ENCODE assay signal across 11 cellular contexts in the genomic region with DNA sequence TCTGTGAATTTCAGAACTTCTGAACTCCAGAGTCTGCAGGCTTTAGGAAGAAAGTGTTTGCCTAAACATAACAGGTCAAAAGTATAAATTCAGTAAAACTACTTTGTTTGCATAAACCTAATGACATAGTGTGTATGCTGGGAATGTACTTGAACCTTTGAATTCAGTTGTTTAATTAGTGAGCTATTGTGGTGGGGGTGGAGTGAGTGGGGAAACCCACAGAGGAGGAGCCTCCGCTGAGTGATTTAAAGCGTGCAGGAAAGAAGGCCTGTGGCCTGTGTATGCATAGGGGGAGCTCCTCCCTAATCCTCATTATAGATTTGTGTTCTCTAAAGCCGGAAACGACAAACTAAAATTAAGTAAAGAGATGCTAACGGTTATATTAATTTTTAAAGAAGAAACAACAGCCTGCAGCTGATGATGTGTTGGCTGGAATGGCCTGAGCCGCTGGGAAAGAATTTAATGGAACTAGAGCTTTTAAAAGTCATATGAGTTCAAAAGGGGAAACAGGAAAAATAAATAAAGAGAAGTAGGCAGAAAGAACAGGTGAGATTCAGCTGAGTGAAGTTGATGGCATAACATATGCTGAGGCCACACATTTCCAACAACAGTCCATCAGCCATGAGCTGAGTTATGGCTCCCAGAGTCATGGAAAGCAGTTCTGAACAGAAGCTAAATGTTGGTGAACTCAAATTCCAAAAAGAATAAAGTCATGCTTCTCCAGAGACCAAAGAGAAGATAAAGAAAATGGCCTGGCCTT.
DNase-seq lines count a peak whose midpoint lies in the region; ATAC-seq, FAIRE-seq and TF ChIP-seq lines count a peak whose summit lies in the region.
"Had no signal": no experiment of that assay in that cellular context is flagged by ENCODE, and none has a peak within 500 bp of the region (broad histone marks: within the 10 kb centered on the region; RNA-seq: fewer than 3 reads in every experiment).

No MANE protein-coding gene starts in this region.

- H4K20me1 ChIP-seq in HepG2 (ENCODE audit: insufficient read depth, low read length): no peaks in the 10 kb centered on the region
- H4K20me1 ChIP-seq in PC-3 (ENCODE audit: low read length): no peaks in the 10 kb centered on the region

- BruUV-seq in HepG2 (replicated peaks; lab: Mats Ljungman, UMichigan) (no TSS peak), PC-3 (replicated peaks; lab: Mats Ljungman, UMichigan) (no TSS peak)

- no peaks in the 10 kb centered on the region for H3K36me3 ChIP-seq in HepG2 (replicated peaks in 1 of 2; ENCODE audit: control insufficient read depth in 1 of 2, insufficient read depth in 2 of 2, low read length in 2 of 2)
- no peaks in the 10 kb centered on the region for H3K36me3 ChIP-seq in PC-3 (ENCODE audit: low read depth, low read length)
- no peaks in the 10 kb centered on the region for H3K36me3 ChIP-seq in esophagus muscularis mucosa

- H3K27ac ChIP-seq in HepG2 (ENCODE audit: extremely low read length, insufficient read depth, low read length) (no peak overlapping the region), PC-3 (ENCODE audit: low read length) (no peak overlapping the region), esophagus muscularis mucosa (replicated peaks in 1 of 4) (no peak overlapping the region)

- H3K79me2 ChIP-seq in HepG2 (ENCODE audit: insufficient read depth, low read length) (no peaks in the 10 kb centered on the region), PC-3 (ENCODE audit: low read length) (no peaks in the 10 kb centered on the region)

- H3K9ac ChIP-seq in HepG2 (ENCODE audit: insufficient read depth, low read depth, low read length) (no peak overlapping the region), PC-3 (ENCODE audit: low read length) (no peak overlapping the region)

- H3K4me2 ChIP-seq in HepG2 (ENCODE audit: low read depth, low read length) (peak overlapping the region; percentile 3; the same call in 1 of the 2 replicates), PC-3 (ENCODE audit: low read length) (no peak overlapping the region)

- H3K27me3 ChIP-seq in HepG2 (ENCODE audit: control insufficient read depth in 1 of 2, insufficient read depth in 2 of 2, low read length in 2 of 2): no peaks in the 10 kb centered on the region
- no peaks in the 10 kb centered on the region for H3K27me3 ChIP-seq in PC-3 (ENCODE audit: low read length)
- H3K27me3 ChIP-seq in esophagus muscularis mucosa: no peaks in the 10 kb centered on the region

- ATAC-seq in GM18873 (IDR thresholded peaks at IDR 0.05; ENCODE audit: low FRiP score, unreplicated experiment) (peak; percentile 89), GM21825 (IDR thresholded peaks at IDR 0.05; ENCODE audit: unreplicated experiment) (peak; percentile 56), HG03457 (IDR thresholded peaks at IDR 0.05; ENCODE audit: unreplicated experiment) (peak; percentile 90), HepG2 (peak; percentile 92), PC-3 (no peak)
- ATAC-seq: naive thymus-derived CD8-positive, alpha-beta T cell had no signal

- 8% methylated on average over 6 of the region's 6 CpGs for WGBS in HepG2 (ENCODE audit: low lambda C conversion rate)
- WGBS in esophagus muscularis mucosa: 57% methylated on average over 6 of the region's 6 CpGs

- H2AFZ ChIP-seq in HepG2 (ENCODE audit: low read length) (no peak overlapping the region), PC-3 (ENCODE audit: low read length) (no peak overlapping the region)

- POLR2A ChIA-PET in HepG2 (lab: Yijun Ruan, JAX) (no interaction called here), PC-3 (lab: Charles Lee; ENCODE audit: unreplicated experiment) (no interaction called here)

- TF ChIP-seq EP300 in HepG2 (IDR thresholded peaks at IDR 0.05; ENCODE audit: low read depth in 2 of 2, low read length in 2 of 2) (no peak), HepG2 (CRISPR knock-in tag; IDR thresholded peaks at IDR 0.05; ENCODE audit: borderline replicate concordance) (no peak), esophagus muscularis mucosa (IDR thresholded peaks at IDR 0.05) (no peak)

- no peaks in the 10 kb centered on the region for H3F3A ChIP-seq in PC-3 (ENCODE audit: low read length, unreplicated experiment)

- H3K4me3 ChIP-seq in HepG2 (replicated peaks in 1 of 3; ENCODE audit: insufficient read depth in 1 of 3, low read depth in 2 of 3, low read length in 3 of 3) (no peak overlapping the region), PC-3 (ENCODE audit: low read length) (no peak overlapping the region), foreskin fibroblast (ENCODE audit: low read depth in 1 of 2, low read length in 2 of 2) (no peak overlapping the region), esophagus muscularis mucosa (no peak overlapping the region)

- no peaks in the 10 kb centered on the region for H3K9me2 ChIP-seq in PC-3 (replicated peaks; ENCODE audit: low read length)

- H3K4me1 ChIP-seq in HepG2 (ENCODE audit: insufficient read depth, low read length) (peaks cover 9% of the 10 kb centered on the region; the same call in 1 of the 2 replicates), PC-3 (ENCODE audit: insufficient read depth, low read length) (no peaks in the 10 kb centered on the region), esophagus muscularis mucosa (no peaks in the 10 kb centered on the region)

- CTCF ChIA-PET in HepG2 (lab: Yijun Ruan, JAX; ENCODE audit: low intra/inter-chr PET ratio, low total read pairs): no interaction called here
- CTCF ChIA-PET in PC-3 (lab: Charles Lee): no interaction called here

- no peak for TF ChIP-seq RAD21 in HepG2 (CRISPR knock-in tag; IDR thresholded peaks at IDR 0.05)

- in situ Hi-C loops in HepG2 (cut with HindIII; ENCODE audit: extremely low pct_ligation_motif_present, low pct_unique_long_range_greater_than_20kb): no loop called here

- intact Hi-C loops in HepG2 (cut with micrococcal nuclease; ENCODE audit: unreplicated experiment) (no loop called here), PC-3 (cut with micrococcal nuclease) (no loop called here), esophagus muscularis mucosa (cut with DNase I) (no loop called here)

- FAIRE-seq in HepG2 (lab: Jason Lieb, UNC): no peak

- DNase-seq in HepG2 (ENCODE audit: low spot score): peak; percentile 10
- DNase-seq in PC-3: no peak
- no peak for DNase-seq in foreskin fibroblast
- DNase-seq in esophagus muscularis mucosa (ENCODE audit: extremely low spot score): no peak
- no peak for DNase-seq in stimulated activated CD4-positive, alpha-beta T cell treated with anti-CD3 and anti-CD28 coated beads, Interleukin-12 subunit alpha, Interleukin-12 subunit beta, amount 100 ng/mL, for 4 hours
- DNase-seq: glutamatergic neuron; Kasumi-1; naive thymus-derived CD8-positive, alpha-beta T cell had no signal

- H3K9me3 ChIP-seq in HepG2 (ENCODE audit: low read length): peaks cover 14% of the 10 kb centered on the region
- H3K9me3 ChIP-seq in PC-3 (ENCODE audit: low read length): no peaks in the 10 kb centered on the region
- H3K9me3 ChIP-seq in esophagus muscularis mucosa: no peaks in the 10 kb centered on the region

- TF ChIP-seq POLR2A in HepG2 (IDR thresholded peaks at IDR 0.05; ENCODE audit: insufficient read depth in 1 of 2, low read depth in 2 of 2, low read length in 2 of 2) (no peak), esophagus muscularis mucosa (IDR thresholded peaks at IDR 0.05; ENCODE audit: low read depth) (no peak)

- TF ChIP-seq CTCF in HepG2 (CRISPR knock-in tag; IDR thresholded peaks at IDR 0.05): no peak
- no peak for TF ChIP-seq CTCF in PC-3 (conservative IDR thresholded peaks at IDR 0.05; ENCODE audit: low read depth, low read length)
- TF ChIP-seq CTCF in foreskin fibroblast (IDR thresholded peaks at IDR 0.05; ENCODE audit: low read depth, low read length): no peak
- no peak for TF ChIP-seq CTCF in esophagus muscularis mucosa (IDR thresholded peaks at IDR 0.05)

TF ChIP-seq in HepG2, 621 proteins besides CTCF, POLR2A, EP300 and RAD21 (continues in another document):
- no peak for TF ChIP-seq NR3C1 (CRISPR knock-in tag; IDR thresholded peaks at IDR 0.05)
- no peak for TF ChIP-seq ZNF354B (CRISPR knock-in tag; IDR thresholded peaks at IDR 0.05)
- TF ChIP-seq, protein P1, sequence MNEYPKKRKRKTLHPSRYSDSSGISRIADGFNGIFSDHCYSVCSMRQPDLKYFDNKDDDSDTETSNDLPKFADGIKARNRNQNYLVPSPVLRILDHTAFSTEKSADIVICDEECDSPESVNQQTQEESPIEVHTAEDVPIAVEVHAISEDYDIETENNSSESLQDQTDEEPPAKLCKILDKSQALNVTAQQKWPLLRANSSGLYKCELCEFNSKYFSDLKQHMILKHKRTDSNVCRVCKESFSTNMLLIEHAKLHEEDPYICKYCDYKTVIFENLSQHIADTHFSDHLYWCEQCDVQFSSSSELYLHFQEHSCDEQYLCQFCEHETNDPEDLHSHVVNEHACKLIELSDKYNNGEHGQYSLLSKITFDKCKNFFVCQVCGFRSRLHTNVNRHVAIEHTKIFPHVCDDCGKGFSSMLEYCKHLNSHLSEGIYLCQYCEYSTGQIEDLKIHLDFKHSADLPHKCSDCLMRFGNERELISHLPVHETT (CRISPR knock-in tag; conservative IDR thresholded peaks at IDR 0.05): no peak
- TF ChIP-seq ZBTB21 (CRISPR knock-in tag; IDR thresholded peaks at IDR 0.05): no peak
- TF ChIP-seq, protein P2, sequence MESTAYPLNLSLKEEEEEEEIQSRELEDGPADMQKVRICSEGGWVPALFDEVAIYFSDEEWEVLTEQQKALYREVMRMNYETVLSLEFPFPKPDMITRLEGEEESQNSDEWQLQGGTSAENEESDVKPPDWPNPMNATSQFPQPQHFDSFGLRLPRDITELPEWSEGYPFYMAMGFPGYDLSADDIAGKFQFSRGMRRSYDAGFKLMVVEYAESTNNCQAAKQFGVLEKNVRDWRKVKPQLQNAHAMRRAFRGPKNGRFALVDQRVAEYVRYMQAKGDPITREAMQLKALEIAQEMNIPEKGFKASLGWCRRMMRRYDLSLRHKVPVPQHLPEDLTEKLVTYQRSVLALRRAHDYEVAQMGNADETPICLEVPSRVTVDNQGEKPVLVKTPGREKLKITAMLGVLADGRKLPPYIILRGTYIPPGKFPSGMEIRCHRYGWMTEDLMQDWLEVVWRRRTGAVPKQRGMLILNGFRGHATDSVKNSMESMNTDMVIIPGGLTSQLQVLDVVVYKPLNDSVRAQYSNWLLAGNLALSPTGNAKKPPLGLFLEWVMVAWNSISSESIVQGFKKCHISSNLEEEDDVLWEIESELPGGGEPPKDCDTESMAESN (CRISPR knock-in tag; conservative IDR thresholded peaks at IDR 0.05): no peak
- no peak for TF ChIP-seq ZNF589 (CRISPR knock-in tag; conservative IDR thresholded peaks at IDR 0.05)
- no peak for TF ChIP-seq ZNF530 (CRISPR knock-in tag; IDR thresholded peaks at IDR 0.05; ENCODE audit: low read depth)
- TF ChIP-seq PRMT3 (CRISPR knock-in tag; IDR thresholded peaks at IDR 0.05; ENCODE audit: borderline replicate concordance, low read depth): no peak
